1 cellular context compared by ENCODE assay signal in genomic region chr10:71888623-71889387, GRCh38.
TF ChIP-seq lines count a peak whose summit lies in the region.

No MANE protein-coding gene starts in this region.

TF ChIP-seq in HEK293, 187 proteins besides CTCF, POLR2A, EP300 and RAD21 (continued from another document):
- TF ChIP-seq ZBTB26 (tag by site-specific recombination; optimal IDR thresholded peaks at IDR 0.05) (peak; percentile 94), ZNF555 (tag by site-specific recombination; conservative IDR thresholded peaks at IDR 0.05) (no peak)
